9 cellular contexts compared by ENCODE assay signal in the genomic region with DNA sequence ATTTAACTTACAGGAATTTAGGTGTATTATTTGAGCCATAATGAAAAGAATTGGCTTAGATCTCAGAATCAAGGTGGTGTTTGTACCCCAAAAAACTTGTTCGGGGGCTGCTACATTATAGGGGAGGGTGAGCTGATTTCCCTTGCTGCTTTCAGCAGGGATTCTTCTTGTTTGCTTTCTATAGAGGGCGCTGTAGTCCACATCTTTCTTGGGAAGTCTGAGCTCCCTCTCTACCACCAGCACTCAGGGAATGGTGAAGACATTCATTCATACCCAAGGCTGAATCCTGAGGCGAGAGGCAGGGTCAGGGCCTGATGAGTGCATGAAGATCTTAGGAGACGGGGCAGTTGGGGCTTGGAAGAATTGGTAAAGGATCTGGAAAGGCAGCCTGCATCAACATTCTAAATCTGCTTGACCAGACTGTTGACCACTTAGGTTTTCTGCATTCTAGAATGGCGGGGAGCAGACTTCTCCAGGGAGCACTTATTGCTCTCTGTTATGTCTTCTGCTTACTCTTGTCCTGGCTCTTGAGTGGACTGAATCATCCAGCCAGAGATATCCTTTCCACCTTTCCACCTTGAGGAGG. TPM values are rescaled to one million over a fixed set of nuclear protein-coding genes. Genes with fewer than 3 reads are reported as not detected.
DNase-seq lines count a peak whose midpoint lies in the region; ATAC-seq and TF ChIP-seq lines count a peak whose summit lies in the region.
"Had no signal": no experiment of that assay in that cellular context is flagged by ENCODE, and none has a peak within 500 bp of the region (broad histone marks: within the 10 kb centered on the region; RNA-seq: fewer than 3 reads in every experiment).

No MANE protein-coding gene starts in this region.

- DNase-seq in NCI-H1417 (lab: John Stamatoyannopoulos, UW) = peak in 2 of 3 experiments; percentile 31 to 63
- no peak for DNase-seq in NCI-H1417 treated with DMSO at 0.1 percent for 48 hours (lab: John Stamatoyannopoulos, UW)
- DNase-seq in NCI-H2029 (lab: John Stamatoyannopoulos, UW) = peak; percentile 3
- no peak for DNase-seq in body of pancreas
- peak in 1 of 3 donors; percentile 63 for DNase-seq in mucosa of descending colon
- DNase-seq in retina = no peak

- ATAC-seq in body of pancreas (no peak), mucosa of descending colon (peak; percentile 66), HG03521 (IDR thresholded peaks at IDR 0.05; ENCODE audit: unreplicated experiment) (no peak), gastroesophageal sphincter (no peak)

- H3K27me3 ChIP-seq in body of pancreas = no peaks in the 10 kb centered on the region
- H3K27me3 ChIP-seq in gastroesophageal sphincter = no peaks in the 10 kb centered on the region
- H3K27me3 ChIP-seq: BLaER1 treated with 17β-estradiol and CSF1 and Interleukin-3, amounts not matched to agents 10 nM and 100 nM had no signal

- H3K27ac ChIP-seq in body of pancreas = no peak overlapping the region
- H3K27ac ChIP-seq in gastroesophageal sphincter = no peak overlapping the region
- H3K27ac ChIP-seq: BLaER1 treated with 17β-estradiol and CSF1 and Interleukin-3, amounts not matched to agents 10 nM and 100 nM had no signal

- peak in 5 of 7 experiments; percentile 10 to 32 (median 22) for TF ChIP-seq CTCF in body of pancreas (IDR thresholded peaks at IDR 0.05)
- TF ChIP-seq CTCF in mucosa of descending colon (IDR thresholded peaks at IDR 0.05) = peak; percentile 14
- TF ChIP-seq CTCF in gastroesophageal sphincter (IDR thresholded peaks at IDR 0.05) = peak in 1 of 4 experiments; percentile 25

- intact Hi-C loops in body of pancreas (cut with DNase I) = no loop called here
- intact Hi-C loops in mucosa of descending colon (cut with DNase I, micrococcal nuclease) = loop anchor here in 1 of 2 donors (5.0 kb wide), 1 partner anchor 35 kb away; no protein-coding TSS in a partner anchor

- 51 to 57% methylated on average over 5 of the region's 5 CpGs for WGBS in body of pancreas, 2 donors
- WGBS in gastroesophageal sphincter (ENCODE audit: low coverage in 1 of 2), 2 donors = 77 to 88% methylated on average over 2 of the region's 5 CpGs

- H3K9me3 ChIP-seq in body of pancreas (no peaks in the 10 kb centered on the region), mucosa of descending colon (no peaks in the 10 kb centered on the region), gastroesophageal sphincter (no peaks in the 10 kb centered on the region)
- H3K9me3 ChIP-seq: BLaER1 treated with 17β-estradiol and CSF1 and Interleukin-3, amounts not matched to agents 10 nM and 100 nM had no signal

- H3K36me3 ChIP-seq in body of pancreas (replicated peaks in 1 of 2; ENCODE audit: insufficient read depth in 1 of 2, low read depth in 2 of 2) = no peaks in the 10 kb centered on the region
- H3K36me3 ChIP-seq in mucosa of descending colon (ENCODE audit: low read depth) = no peaks in the 10 kb centered on the region
- peaks cover 0 to 36% of the 10 kb centered on the region in 2 donors for H3K36me3 ChIP-seq in gastroesophageal sphincter
- H3K36me3 ChIP-seq: BLaER1 treated with 17β-estradiol and CSF1 and Interleukin-3, amounts not matched to agents 10 nM and 100 nM had no signal

- H3K4me1 ChIP-seq in body of pancreas = no peaks in the 10 kb centered on the region
- H3K4me1 ChIP-seq in mucosa of descending colon (ENCODE audit: low read depth) = peaks cover 6% of the 10 kb centered on the region
- H3K4me1 ChIP-seq in gastroesophageal sphincter = no peaks in the 10 kb centered on the region

- no peak for TF ChIP-seq EP300 in gastroesophageal sphincter (IDR thresholded peaks at IDR 0.05)

- TF ChIP-seq POLR2A in body of pancreas (IDR thresholded peaks at IDR 0.05) (no peak), gastroesophageal sphincter (IDR thresholded peaks at IDR 0.05) (no peak)

- H3K4me3 ChIP-seq in body of pancreas (no peak overlapping the region), mucosa of descending colon (no peak overlapping the region), gastroesophageal sphincter (no peak overlapping the region)
- H3K4me3 ChIP-seq: BLaER1 treated with 17β-estradiol and CSF1 and Interleukin-3, amounts not matched to agents 10 nM and 100 nM had no signal

RNA-seq across cellular contexts. Expression of a gene that starts 18.9 kb away (rescaled TPM):
- total RNA-seq in body of pancreas (not detected), mucosa of descending colon (not detected), gastroesophageal sphincter (not detected)

RNA-seq across cellular contexts. Expression of a gene that starts 23.8 kb away (rescaled TPM):
- total RNA-seq in body of pancreas = 1 to 10 TPM; 1.3 to 4.0 TPM
- 10 to 100 TPM; 29.1 to 31.2 (median 30.0) TPM for total RNA-seq in mucosa of descending colon
- total RNA-seq in gastroesophageal sphincter = 10 to 100 TPM in 3 of 4 donors, 1 to 10 TPM in 1; 10.0 to 17.5 (median 12.4) TPM

RNA-seq across cellular contexts. Expression of a gene that starts 54.2 kb away (rescaled TPM):
- total RNA-seq in body of pancreas = not detected
- total RNA-seq in mucosa of descending colon = 1 to 10 TPM in 2 of 3 donors, under 1 TPM in 1; 0.93 to 1.3 (median 1.0) TPM
- total RNA-seq in gastroesophageal sphincter = under 1 TPM in 1 of 4 donors, not detected in 3; 0.10 TPM

Comparison
In these comparisons a context has a peak if more than half of its experiments do, and no peak if none do; other contexts are left out.
1. DNase-seq: peak in NCI-H1417 (2 of 3) and NCI-H2029 (single experiment); none in NCI-H1417 treated with DMSO at 0.1 percent for 48 hours (single experiment), body of pancreas (0 of 4) and retina (single experiment).